23 cellular contexts compared by ENCODE assay signal in genomic region chr11:81548123-81548522, GRCh38.
"Had no signal": no experiment of that assay in that cellular context is flagged by ENCODE, and none has a peak within 500 bp of the region (broad histone marks: within the 10 kb centered on the region; RNA-seq: fewer than 3 reads in every experiment).

No MANE protein-coding gene starts in this region.

- H3K27ac Mint-ChIP-seq: mesothelial cell of epicardium; naive thymus-derived CD4-positive, alpha-beta T cell; natural killer cell treated with Interleukin-12 subunit alpha and Interleukin-12 subunit beta and Interleukin-15 and Interleukin-18, amount 100 ng/mL, for 72 hours; progenitor cell of endocrine pancreas; stimulated activated naive CD8-positive, alpha-beta T cell treated with anti-CD3 and anti-CD28 coated beads, Interleukin-15, Interleukin-2, amounts not matched to agents 100 ng/mL and 50 ng/mL, for 24 hours had no signal

- H3K4me3 ChIP-seq: heart left ventricle, left lung, lung, ovary, right atrium auricular region, right lobe of liver, suprapubic skin, thoracic aorta, tibial artery, upper lobe of right lung had no signal

- H3K27me3 ChIP-seq: heart left ventricle, left lung, ovary, right atrium auricular region, right lobe of liver, suprapubic skin, tibial artery, upper lobe of right lung had no signal

- H3K4me1 ChIP-seq: heart left ventricle, left lung, right atrium auricular region, right lobe of liver, suprapubic skin, tibial artery, upper lobe of right lung had no signal

- ATAC-seq: heart left ventricle; left lung; naive thymus-derived CD4-positive, alpha-beta T cell; natural killer cell treated with Interleukin-12 subunit alpha and Interleukin-12 subunit beta and Interleukin-15 and Interleukin-18, amount 100 ng/mL, for 72 hours; upper lobe of right lung had no signal

- H3K4me3 Mint-ChIP-seq: mesothelial cell of epicardium; naive thymus-derived CD4-positive, alpha-beta T cell; natural killer cell treated with Interleukin-12 subunit alpha and Interleukin-12 subunit beta and Interleukin-15 and Interleukin-18, amount 100 ng/mL, for 72 hours; stimulated activated naive CD8-positive, alpha-beta T cell treated with anti-CD3 and anti-CD28 coated beads, Interleukin-15, Interleukin-2, amounts not matched to agents 100 ng/mL and 50 ng/mL, for 24 hours had no signal

- H3K9me3 Mint-ChIP-seq: mesothelial cell of epicardium; stimulated activated naive CD8-positive, alpha-beta T cell treated with anti-CD3 and anti-CD28 coated beads, Interleukin-15, Interleukin-2, amounts not matched to agents 100 ng/mL and 50 ng/mL, for 24 hours had no signal

- DNase-seq: heart left ventricle; islet precursor cell; left lung; mesendoderm; naive thymus-derived CD4-positive, alpha-beta T cell; ovary; right lobe of liver; stimulated activated CD4-positive, alpha-beta T cell treated with anti-CD3 and anti-CD28 coated beads, Interleukin-12 subunit alpha, Interleukin-12 subunit beta, amount 100 ng/mL, for 4 hours; stimulated activated CD4-positive, alpha-beta T cell treated with anti-CD3 and anti-CD28 coated beads, Interleukin-15, amount 100 ng/mL, for 24 hours; stimulated activated CD4-positive, alpha-beta T cell treated with anti-CD3 and anti-CD28 coated beads, Interleukin-2, amount 100 ng/mL, for 24 hours; stimulated activated CD4-positive, alpha-beta T cell treated with anti-CD3 and anti-CD28 coated beads, Interleukin-4, amount 100 ng/mL, for 1 hour; stimulated activated naive CD4-positive, alpha-beta T cell; tibial artery; trophoblast cell; upper lobe of right lung had no signal

- H3K9me3 ChIP-seq: heart left ventricle, left lung, ovary, right atrium auricular region, right lobe of liver, suprapubic skin, thoracic aorta, tibial artery, upper lobe of right lung had no signal

- H3K4me1 Mint-ChIP-seq: mesothelial cell of epicardium; naive thymus-derived CD4-positive, alpha-beta T cell had no signal

- H3K36me3 Mint-ChIP-seq: mesothelial cell of epicardium; naive thymus-derived CD4-positive, alpha-beta T cell; natural killer cell treated with Interleukin-12 subunit alpha and Interleukin-12 subunit beta and Interleukin-15 and Interleukin-18, amount 100 ng/mL, for 72 hours had no signal

- H3K27ac ChIP-seq: heart left ventricle, left lung, ovary, right atrium auricular region, right lobe of liver, suprapubic skin, thoracic aorta, tibial artery, upper lobe of right lung had no signal

- H3K36me3 ChIP-seq: heart left ventricle, left lung, ovary, right atrium auricular region, right lobe of liver, suprapubic skin, thoracic aorta, tibial artery, upper lobe of right lung had no signal
